Comparison of ENCODE assay signal across 1 cellular context in the genomic region with DNA sequence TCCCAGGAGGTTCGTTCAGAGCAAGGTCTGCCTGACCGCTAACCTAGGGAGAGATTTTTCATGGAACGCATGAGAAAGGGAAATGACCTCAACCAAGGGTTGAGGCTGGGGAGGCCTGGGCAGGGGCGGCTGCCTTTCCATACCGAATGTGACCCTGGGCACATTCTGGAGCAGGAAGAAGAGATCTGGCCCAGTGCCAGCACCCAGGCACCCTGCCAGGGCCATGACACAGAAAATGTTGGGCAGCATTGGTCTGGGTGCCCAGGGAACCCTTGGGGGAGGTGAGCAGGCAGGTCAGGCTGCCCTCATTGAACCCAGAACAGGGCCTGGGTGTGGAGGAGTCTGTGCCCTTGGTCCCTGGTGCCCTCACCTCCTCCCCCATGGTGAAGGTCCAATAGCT.
TF ChIP-seq lines count a peak whose summit lies in the region.

No MANE protein-coding gene starts in this region.

TF ChIP-seq in SK-N-SH treated with all-trans-retinoic acid at 6 μM for 48 hours, 23 proteins besides CTCF, POLR2A, EP300 and RAD21 (continued from another document):
- TF ChIP-seq, protein P1, sequence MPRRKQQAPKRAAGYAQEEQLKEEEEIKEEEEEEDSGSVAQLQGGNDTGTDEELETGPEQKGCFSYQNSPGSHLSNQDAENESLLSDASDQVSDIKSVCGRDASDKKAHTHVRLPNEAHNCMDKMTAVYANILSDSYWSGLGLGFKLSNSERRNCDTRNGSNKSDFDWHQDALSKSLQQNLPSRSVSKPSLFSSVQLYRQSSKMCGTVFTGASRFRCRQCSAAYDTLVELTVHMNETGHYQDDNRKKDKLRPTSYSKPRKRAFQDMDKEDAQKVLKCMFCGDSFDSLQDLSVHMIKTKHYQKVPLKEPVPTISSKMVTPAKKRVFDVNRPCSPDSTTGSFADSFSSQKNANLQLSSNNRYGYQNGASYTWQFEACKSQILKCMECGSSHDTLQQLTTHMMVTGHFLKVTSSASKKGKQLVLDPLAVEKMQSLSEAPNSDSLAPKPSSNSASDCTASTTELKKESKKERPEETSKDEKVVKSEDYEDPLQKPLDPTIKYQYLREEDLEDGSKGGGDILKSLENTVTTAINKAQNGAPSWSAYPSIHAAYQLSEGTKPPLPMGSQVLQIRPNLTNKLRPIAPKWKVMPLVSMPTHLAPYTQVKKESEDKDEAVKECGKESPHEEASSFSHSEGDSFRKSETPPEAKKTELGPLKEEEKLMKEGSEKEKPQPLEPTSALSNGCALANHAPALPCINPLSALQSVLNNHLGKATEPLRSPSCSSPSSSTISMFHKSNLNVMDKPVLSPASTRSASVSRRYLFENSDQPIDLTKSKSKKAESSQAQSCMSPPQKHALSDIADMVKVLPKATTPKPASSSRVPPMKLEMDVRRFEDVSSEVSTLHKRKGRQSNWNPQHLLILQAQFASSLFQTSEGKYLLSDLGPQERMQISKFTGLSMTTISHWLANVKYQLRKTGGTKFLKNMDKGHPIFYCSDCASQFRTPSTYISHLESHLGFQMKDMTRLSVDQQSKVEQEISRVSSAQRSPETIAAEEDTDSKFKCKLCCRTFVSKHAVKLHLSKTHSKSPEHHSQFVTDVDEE (CRISPR knock-in tag; IDR thresholded peaks at IDR 0.05) = no peak
- TF ChIP-seq, protein P2, sequence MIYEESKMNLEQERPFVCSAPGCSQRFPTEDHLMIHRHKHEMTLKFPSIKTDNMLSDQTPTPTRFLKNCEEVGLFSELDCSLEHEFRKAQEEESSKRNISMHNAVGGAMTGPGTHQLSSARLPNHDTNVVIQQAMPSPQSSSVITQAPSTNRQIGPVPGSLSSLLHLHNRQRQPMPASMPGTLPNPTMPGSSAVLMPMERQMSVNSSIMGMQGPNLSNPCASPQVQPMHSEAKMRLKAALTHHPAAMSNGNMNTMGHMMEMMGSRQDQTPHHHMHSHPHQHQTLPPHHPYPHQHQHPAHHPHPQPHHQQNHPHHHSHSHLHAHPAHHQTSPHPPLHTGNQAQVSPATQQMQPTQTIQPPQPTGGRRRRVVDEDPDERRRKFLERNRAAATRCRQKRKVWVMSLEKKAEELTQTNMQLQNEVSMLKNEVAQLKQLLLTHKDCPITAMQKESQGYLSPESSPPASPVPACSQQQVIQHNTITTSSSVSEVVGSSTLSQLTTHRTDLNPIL (CRISPR knock-in tag; IDR thresholded peaks at IDR 0.05; ENCODE audit: low read depth) = no peak
- TF ChIP-seq ZNF70 (CRISPR knock-in tag; IDR thresholded peaks at IDR 0.05) = no peak
- TF ChIP-seq, protein P3, sequence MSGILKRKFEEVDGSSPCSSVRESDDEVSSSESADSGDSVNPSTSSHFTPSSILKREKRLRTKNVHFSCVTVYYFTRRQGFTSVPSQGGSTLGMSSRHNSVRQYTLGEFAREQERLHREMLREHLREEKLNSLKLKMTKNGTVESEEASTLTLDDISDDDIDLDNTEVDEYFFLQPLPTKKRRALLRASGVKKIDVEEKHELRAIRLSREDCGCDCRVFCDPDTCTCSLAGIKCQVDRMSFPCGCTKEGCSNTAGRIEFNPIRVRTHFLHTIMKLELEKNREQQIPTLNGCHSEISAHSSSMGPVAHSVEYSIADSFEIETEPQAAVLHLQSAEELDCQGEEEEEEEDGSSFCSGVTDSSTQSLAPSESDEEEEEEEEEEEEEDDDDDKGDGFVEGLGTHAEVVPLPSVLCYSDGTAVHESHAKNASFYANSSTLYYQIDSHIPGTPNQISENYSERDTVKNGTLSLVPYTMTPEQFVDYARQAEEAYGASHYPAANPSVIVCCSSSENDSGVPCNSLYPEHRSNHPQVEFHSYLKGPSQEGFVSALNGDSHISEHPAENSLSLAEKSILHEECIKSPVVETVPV (CRISPR knock-in tag; IDR thresholded peaks at IDR 0.05) = no peak
- TF ChIP-seq SNAI2 (CRISPR knock-in tag; IDR thresholded peaks at IDR 0.05) = no peak
- no peak for TF ChIP-seq ZNF565 (CRISPR knock-in tag; conservative IDR thresholded peaks at IDR 0.05; ENCODE audit: low read depth)
- TF ChIP-seq BACH2 (CRISPR knock-in tag; IDR thresholded peaks at IDR 0.05; ENCODE audit: borderline replicate concordance) = no peak
- TF ChIP-seq ZFP3 (CRISPR knock-in tag; IDR thresholded peaks at IDR 0.05) = no peak
TF ChIP-seq in SK-N-SH treated with all-trans-retinoic acid at 6 μM for 48 hours: peak in this region for 0.
